8 cellular contexts compared by ENCODE assay signal in genomic region chr18:58687871-58688308, GRCh38. TPM values are rescaled to one million over a fixed set of nuclear protein-coding genes. Genes with fewer than 3 reads are reported as not detected.
DNase-seq lines count a peak whose midpoint lies in the region; ATAC-seq lines count a peak whose summit lies in the region.

No MANE protein-coding gene starts in this region.

- no peak overlapping the region for H3K27ac ChIP-seq in caudate nucleus (ENCODE audit: low read depth, low read length)

- in situ Hi-C loops in HAP-1 (cut with MboI; ENCODE audit: low sequenced_read_pairs): no loop called here

- H3K4me3 ChIP-seq in HAP-1: no peak overlapping the region

- H3K27me3 ChIP-seq in HAP-1 (ENCODE audit: low read depth): no peaks in the 10 kb centered on the region

- ATAC-seq in GM18907 (IDR thresholded peaks at IDR 0.05; ENCODE audit: unreplicated experiment): peak; percentile 79
- peak; percentile 92 for ATAC-seq in HG03039 (IDR thresholded peaks at IDR 0.05; ENCODE audit: unreplicated experiment)
- ATAC-seq in HG02970 (IDR thresholded peaks at IDR 0.05; ENCODE audit: low FRiP score, unreplicated experiment): no peak

- H3K9me3 ChIP-seq in HAP-1: no peaks in the 10 kb centered on the region

- no peaks in the 10 kb centered on the region for H3K4me1 ChIP-seq in HAP-1

- peaks cover 4% of the 10 kb centered on the region; the same call in 1 of the 2 replicates for H3K36me3 ChIP-seq in HAP-1 (replicated peaks)

- peak; percentile 19 to 38 for DNase-seq in activated CD8-positive, alpha-beta memory T cell treated with anti-CD3 and anti-CD28 coated beads for 4 hours (ENCODE audit: low read depth in 2 of 2)
- peak; percentile 55 for DNase-seq in stimulated activated CD4-positive, alpha-beta T cell treated with anti-CD3 and anti-CD28 coated beads, Interleukin-1b, Interleukin-23, amount 100 ng/mL, for 48 hours
- DNase-seq in HAP-1 (ENCODE audit: low spot score in 2 of 2) (no peak), caudate nucleus (lab: John Stamatoyannopoulos, UW) (no peak), HT-29 (ENCODE audit: low spot score) (no peak)

RNA-seq across cellular contexts. Expression of gene MALT1, which starts 16.6 kb away (rescaled TPM):
- 5.6 and 8.6 TPM in 2 replicates for total RNA-seq in HT-29 (2014; rRNA removed; shearing (Covaris generic))

RNA-seq across cellular contexts. Expression of gene ALPK2, which starts 59.0 kb away (rescaled TPM):
- not detected in 2 replicates for total RNA-seq in HT-29 (2014; rRNA removed; shearing (Covaris generic))

Comparison
In these comparisons a context has a peak if more than half of its experiments do, and no peak if none do; other contexts are left out.
1. DNase-seq: peak in activated CD8-positive, alpha-beta memory T cell treated with anti-CD3 and anti-CD28 coated beads for 4 hours (2 of 2) and stimulated activated CD4-positive, alpha-beta T cell treated with anti-CD3 and anti-CD28 coated beads, Interleukin-1b, Interleukin-23, amount 100 ng/mL, for 48 hours (single experiment); none in HAP-1 (0 of 2), caudate nucleus (0 of 61) and HT-29 (single experiment).